22 cellular contexts compared by ENCODE assay signal in the genomic region with DNA sequence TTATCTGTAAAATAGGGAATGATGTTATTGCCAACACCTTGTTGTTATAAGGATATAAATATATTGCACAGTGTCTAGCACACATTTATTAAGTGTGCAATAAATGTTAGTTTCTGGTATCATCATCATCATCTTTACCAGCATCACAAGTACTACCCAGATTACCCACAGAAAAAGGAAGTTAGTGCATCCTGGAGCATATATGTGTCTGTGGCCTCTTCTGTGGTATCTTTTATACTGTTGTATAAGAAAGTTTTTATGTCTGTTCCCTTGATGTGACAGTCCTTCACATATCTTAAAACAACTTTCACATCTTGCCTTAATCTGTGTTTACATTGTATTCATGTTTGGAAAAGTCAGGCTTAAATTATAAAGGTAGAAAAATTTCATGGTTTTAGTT. TPM values are rescaled to one million over a fixed set of nuclear protein-coding genes. Genes with fewer than 3 reads are reported as not detected.
"Had no signal": no experiment of that assay in that cellular context is flagged by ENCODE, and none has a peak within 500 bp of the region (broad histone marks: within the 10 kb centered on the region; RNA-seq: fewer than 3 reads in every experiment).

No MANE protein-coding gene starts in this region.

- H3K27ac Mint-ChIP-seq: activated naive CD4-positive, alpha-beta T cell treated with anti-CD3 and anti-CD28 coated beads for 36 hours; brain; mesothelial cell of epicardium; T-helper 2 cell treated with Interferon-gamma antibody and Interleukin-4, amounts not matched to agents 5 μg/mL and 100 μg/mL, for 36 hours had no signal

- H3K4me1 ChIP-seq: esophagus muscularis mucosa, gastrocnemius medialis, upper lobe of left lung had no signal

- H3K9me3 ChIP-seq: esophagus muscularis mucosa, gastrocnemius medialis, upper lobe of left lung had no signal

- H3K4me3 ChIP-seq: esophagus muscularis mucosa, gastrocnemius medialis, SK-N-MC, upper lobe of left lung had no signal

- H3K27me3 Mint-ChIP-seq: brain; naive thymus-derived CD8-positive, alpha-beta T cell; progenitor cell of endocrine pancreas had no signal

- DNase-seq: activated CD4-positive, alpha-beta T cell treated with anti-CD3 and anti-CD28 coated beads for 1 hour; activated CD4-positive, alpha-beta T cell treated with anti-CD3 and anti-CD28 coated beads, Interleukin-2, amount 50 U/mL, for 4 hours; activated naive CD4-positive, alpha-beta T cell treated with anti-CD3 and anti-CD28 coated beads for 36 hours; activated T-cell treated with anti-CD3 and anti-CD28 coated beads, Interleukin-2, amount 50 U/mL, for 4 hours; aorta; effector memory CD4-positive, alpha-beta T cell; gastrocnemius medialis; head of caudate nucleus; left ventricle myocardium superior; mammary epithelial cell; naive thymus-derived CD8-positive, alpha-beta T cell; stimulated activated CD4-positive, alpha-beta T cell treated with anti-CD3 and anti-CD28 coated beads, Interleukin-2, amount 100 ng/mL, for 48 hours; stimulated activated CD8-positive, alpha-beta memory T cell treated with anti-CD3 and anti-CD28 coated beads, Interleukin-4, amount 100 ng/mL, for 48 hours; stimulated activated naive CD4-positive, alpha-beta T cell; upper lobe of left lung had no signal

- H3K9me3 Mint-ChIP-seq: activated naive CD4-positive, alpha-beta T cell treated with anti-CD3 and anti-CD28 coated beads for 36 hours; activated T-cell treated with anti-CD3 and anti-CD28 coated beads, Interleukin-2, amount 50 U/mL, for 4 hours; brain; mesothelial cell of epicardium; naive thymus-derived CD8-positive, alpha-beta T cell; T-helper 2 cell treated with Interferon-gamma antibody and Interleukin-4, amounts not matched to agents 5 μg/mL and 100 μg/mL, for 36 hours had no signal

- H3K27me3 ChIP-seq: esophagus muscularis mucosa, gastrocnemius medialis, upper lobe of left lung had no signal

- ATAC-seq: activated T-cell treated with anti-CD3 and anti-CD28 coated beads, Interleukin-2, amount 50 U/mL, for 4 hours; gastrocnemius medialis; left ventricle myocardium superior; naive thymus-derived CD8-positive, alpha-beta T cell had no signal

- H3K4me1 Mint-ChIP-seq: brain, mesothelial cell of epicardium had no signal

- H3K27ac ChIP-seq: esophagus muscularis mucosa, gastrocnemius medialis, upper lobe of left lung had no signal

- H3K4me3 Mint-ChIP-seq: activated naive CD4-positive, alpha-beta T cell treated with anti-CD3 and anti-CD28 coated beads for 36 hours; activated T-cell treated with anti-CD3 and anti-CD28 coated beads, Interleukin-2, amount 50 U/mL, for 4 hours; brain; mesothelial cell of epicardium; naive thymus-derived CD8-positive, alpha-beta T cell; T-helper 2 cell treated with Interferon-gamma antibody and Interleukin-4, amounts not matched to agents 5 μg/mL and 100 μg/mL, for 36 hours had no signal

RNA-seq across cellular contexts. Expression of gene SMIM43, which starts 46.2 kb away (rescaled TPM):
- total RNA-seq: activated naive CD4-positive, alpha-beta T cell treated with anti-CD3 and anti-CD28 coated beads for 36 hours; activated T-cell treated with anti-CD3 and anti-CD28 coated beads, Interleukin-2, amount 50 U/mL, for 4 hours; aorta; gastrocnemius medialis; left ventricle myocardium superior; mammary epithelial cell; mesothelial cell of epicardium; naive thymus-derived CD8-positive, alpha-beta T cell; osteocyte; progenitor cell of endocrine pancreas; upper lobe of left lung had no signal
- polyA plus RNA-seq: aorta; naive thymus-derived CD8-positive, alpha-beta T cell had no signal
